Comparison of ENCODE assay signal across 1 cellular context in genomic region chr14:97536421-97536820, GRCh38.
TF ChIP-seq lines count a peak whose summit lies in the region.

No MANE protein-coding gene starts in this region.

TF ChIP-seq in H1, 55 proteins besides CTCF, POLR2A, EP300 and RAD21 (continued from another document):
- no peak for TF ChIP-seq CHD7 (IDR thresholded peaks at IDR 0.05; ENCODE audit: insufficient replicate concordance, low read length)
- TF ChIP-seq RBBP5 (IDR thresholded peaks at IDR 0.05; ENCODE audit: borderline replicate concordance, low read depth, low read length), result no peak
- no peak for TF ChIP-seq CREB1 (IDR thresholded peaks at IDR 0.05)
- no peak for TF ChIP-seq GABPA (IDR thresholded peaks at IDR 0.05; ENCODE audit: borderline replicate concordance, insufficient read depth, low read length)
- no peak for TF ChIP-seq POU5F1 (IDR thresholded peaks at IDR 0.05; ENCODE audit: low read depth, low read length)
- no peak for TF ChIP-seq TCF12 (IDR thresholded peaks at IDR 0.05; ENCODE audit: low read depth, low read length)
- TF ChIP-seq NRF1 (IDR thresholded peaks at IDR 0.05; ENCODE audit: low read depth, low read length), result no peak
- no peak for TF ChIP-seq E2F6 (IDR thresholded peaks at IDR 0.05)
- TF ChIP-seq KDM1A (IDR thresholded peaks at IDR 0.05; ENCODE audit: borderline replicate concordance, low read length), result no peak
